25 cellular contexts compared by ENCODE assay signal in genomic region chr2:18957909-18958308, GRCh38.
"Had no signal": no experiment of that assay in that cellular context is flagged by ENCODE, and none has a peak within 500 bp of the region (broad histone marks: within the 10 kb centered on the region; RNA-seq: fewer than 3 reads in every experiment).

No MANE protein-coding gene starts in this region.

- H3K4me1 ChIP-seq: gastrocnemius medialis, left lung, lower lobe of right lung, spleen, suprapubic skin, tibial artery, upper lobe of right lung had no signal

- H3K36me3 Mint-ChIP-seq: activated naive CD8-positive, alpha-beta T cell treated with anti-CD3 and anti-CD28 coated beads, Interleukin-2, amount 10 ng/mL, durations not matched to agents 7 days and 5 days had no signal

- H3K4me3 Mint-ChIP-seq: activated naive CD4-positive, alpha-beta T cell treated with anti-CD3 and anti-CD28 coated beads for 36 hours; activated naive CD8-positive, alpha-beta T cell treated with anti-CD3 and anti-CD28 coated beads, Interleukin-2, amount 10 ng/mL, durations not matched to agents 7 days and 5 days; effector memory CD8-positive, alpha-beta T cell; naive thymus-derived CD8-positive, alpha-beta T cell; T-helper 2 cell treated with Interferon-gamma antibody and Interleukin-4, amounts not matched to agents 5 μg/mL and 100 μg/mL, for 36 hours had no signal

- H3K27ac Mint-ChIP-seq: activated naive CD4-positive, alpha-beta T cell treated with anti-CD3 and anti-CD28 coated beads for 36 hours; activated naive CD8-positive, alpha-beta T cell treated with anti-CD3 and anti-CD28 coated beads, Interleukin-2, amount 10 ng/mL, durations not matched to agents 7 days and 5 days; effector memory CD8-positive, alpha-beta T cell; naive thymus-derived CD8-positive, alpha-beta T cell; T-helper 2 cell treated with Interferon-gamma antibody and Interleukin-4, amounts not matched to agents 5 μg/mL and 100 μg/mL, for 36 hours had no signal

- H3K27me3 ChIP-seq: brain microvascular endothelial cell, gastrocnemius medialis, left lung, spleen, suprapubic skin, tibial artery, upper lobe of right lung had no signal

- H3K27ac ChIP-seq: brain microvascular endothelial cell, gastrocnemius medialis, left lung, lower lobe of right lung, spleen, suprapubic skin, tibial artery, upper lobe of right lung, WERI-Rb-1 had no signal

- ATAC-seq: activated CD4-positive, CD25-positive, alpha-beta regulatory T cell treated with anti-CD3 and anti-CD28 coated beads, Interleukin-2, amount 50 U/mL, for 24 hours; effector memory CD8-positive, alpha-beta T cell; gastrocnemius medialis; left lung; lower lobe of right lung; naive thymus-derived CD8-positive, alpha-beta T cell; right cardiac atrium; upper lobe of right lung had no signal

- H3K4me1 Mint-ChIP-seq: activated naive CD8-positive, alpha-beta T cell treated with anti-CD3 and anti-CD28 coated beads, Interleukin-2, amount 10 ng/mL, durations not matched to agents 7 days and 5 days had no signal

- H3K4me3 ChIP-seq: gastrocnemius medialis, left lung, lower lobe of right lung, spleen, suprapubic skin, tibial artery, upper lobe of right lung had no signal

- DNase-seq: activated CD4-positive, alpha-beta T cell treated with anti-CD3 and anti-CD28 coated beads for 48 hours; activated CD4-positive, alpha-beta T cell treated with anti-CD3 and anti-CD28 coated beads, Interleukin-2, amount 50 U/mL, for 48 hours; activated CD8-positive, alpha-beta memory T cell treated with anti-CD3 and anti-CD28 coated beads for 24 hours; activated effector memory CD4-positive, alpha-beta T cell treated with anti-CD3 and anti-CD28 coated beads, Interleukin-2, amount 50 U/mL, for 16 hours; activated naive CD4-positive, alpha-beta T cell treated with anti-CD3 and anti-CD28 coated beads for 36 hours; activated naive CD8-positive, alpha-beta T cell treated with anti-CD3 and anti-CD28 coated beads, Interleukin-2, amount 10 ng/mL, durations not matched to agents 7 days and 5 days; amniotic stem cell; brain microvascular endothelial cell; cortex of kidney; effector memory CD8-positive, alpha-beta T cell; gastrocnemius medialis; glutamatergic neuron; left lung; lower lobe of right lung; mesenchymal stem cell; naive thymus-derived CD8-positive, alpha-beta T cell; right cardiac atrium; spleen; stimulated activated naive CD4-positive, alpha-beta T cell; tibial artery; upper lobe of right lung; WERI-Rb-1 had no signal

- H3K9me3 ChIP-seq: gastrocnemius medialis, left lung, lower lobe of right lung, upper lobe of right lung had no signal

- H3K36me3 ChIP-seq: brain microvascular endothelial cell, gastrocnemius medialis, left lung, lower lobe of right lung, spleen, suprapubic skin, tibial artery, upper lobe of right lung, WERI-Rb-1 had no signal

- H3K27me3 Mint-ChIP-seq: activated naive CD8-positive, alpha-beta T cell treated with anti-CD3 and anti-CD28 coated beads, Interleukin-2, amount 10 ng/mL, durations not matched to agents 7 days and 5 days; effector memory CD8-positive, alpha-beta T cell; naive thymus-derived CD8-positive, alpha-beta T cell had no signal

- H3K9me3 Mint-ChIP-seq: activated naive CD4-positive, alpha-beta T cell treated with anti-CD3 and anti-CD28 coated beads for 36 hours; effector memory CD8-positive, alpha-beta T cell; T-helper 2 cell treated with Interferon-gamma antibody and Interleukin-4, amounts not matched to agents 5 μg/mL and 100 μg/mL, for 36 hours had no signal
